In the genomic region with DNA sequence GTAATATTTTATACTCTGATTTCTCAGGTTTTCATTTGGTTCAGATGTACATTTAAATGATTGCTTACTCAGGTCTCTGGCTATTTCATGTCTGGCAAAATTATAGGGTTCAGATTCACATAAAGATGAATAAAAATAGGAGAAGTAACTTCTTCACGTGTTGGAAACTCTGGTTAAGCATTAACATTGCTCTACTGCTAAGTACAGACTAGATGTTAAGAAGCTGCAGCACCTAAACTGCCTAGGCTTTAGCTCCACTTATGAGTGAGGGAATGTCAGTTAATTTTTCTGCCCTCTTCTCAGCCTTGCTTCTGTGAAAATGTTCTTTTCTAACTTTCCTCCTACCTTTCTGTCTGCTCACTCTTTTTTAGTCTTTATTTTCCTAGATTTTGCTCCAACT, we compare ENCODE assay signal across 1 cellular context.
TF ChIP-seq lines count a peak whose summit lies in the region.

No MANE protein-coding gene starts in this region.

TF ChIP-seq in GM12878, 131 proteins besides CTCF, POLR2A, EP300 and RAD21:
- TF ChIP-seq, protein P1, sequence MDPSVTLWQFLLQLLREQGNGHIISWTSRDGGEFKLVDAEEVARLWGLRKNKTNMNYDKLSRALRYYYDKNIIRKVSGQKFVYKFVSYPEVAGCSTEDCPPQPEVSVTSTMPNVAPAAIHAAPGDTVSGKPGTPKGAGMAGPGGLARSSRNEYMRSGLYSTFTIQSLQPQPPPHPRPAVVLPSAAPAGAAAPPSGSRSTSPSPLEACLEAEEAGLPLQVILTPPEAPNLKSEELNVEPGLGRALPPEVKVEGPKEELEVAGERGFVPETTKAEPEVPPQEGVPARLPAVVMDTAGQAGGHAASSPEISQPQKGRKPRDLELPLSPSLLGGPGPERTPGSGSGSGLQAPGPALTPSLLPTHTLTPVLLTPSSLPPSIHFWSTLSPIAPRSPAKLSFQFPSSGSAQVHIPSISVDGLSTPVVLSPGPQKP (IDR thresholded peaks at IDR 0.05; ENCODE audit: low read depth, low read length): no peak
- TF ChIP-seq ZNF217 (IDR thresholded peaks at IDR 0.05): no peak
- no peak for TF ChIP-seq CREM (IDR thresholded peaks at IDR 0.05; ENCODE audit: low read depth)
- TF ChIP-seq LARP7 (IDR thresholded peaks at IDR 0.05): no peak
- no peak for TF ChIP-seq PAX5 (IDR thresholded peaks at IDR 0.05; ENCODE audit: borderline replicate concordance, low read depth, low read length)
- no peak for TF ChIP-seq ZNF24 (IDR thresholded peaks at IDR 0.05)
- no peak for TF ChIP-seq NFXL1 (IDR thresholded peaks at IDR 0.05; ENCODE audit: borderline replicate concordance)
- no peak for TF ChIP-seq CHD2 (IDR thresholded peaks at IDR 0.05; ENCODE audit: borderline replicate concordance, low read depth, low read length)
- no peak for TF ChIP-seq BCLAF1 (IDR thresholded peaks at IDR 0.05)
- TF ChIP-seq ESRRA (IDR thresholded peaks at IDR 0.05; ENCODE audit: low read length): no peak
- TF ChIP-seq, protein P2, sequence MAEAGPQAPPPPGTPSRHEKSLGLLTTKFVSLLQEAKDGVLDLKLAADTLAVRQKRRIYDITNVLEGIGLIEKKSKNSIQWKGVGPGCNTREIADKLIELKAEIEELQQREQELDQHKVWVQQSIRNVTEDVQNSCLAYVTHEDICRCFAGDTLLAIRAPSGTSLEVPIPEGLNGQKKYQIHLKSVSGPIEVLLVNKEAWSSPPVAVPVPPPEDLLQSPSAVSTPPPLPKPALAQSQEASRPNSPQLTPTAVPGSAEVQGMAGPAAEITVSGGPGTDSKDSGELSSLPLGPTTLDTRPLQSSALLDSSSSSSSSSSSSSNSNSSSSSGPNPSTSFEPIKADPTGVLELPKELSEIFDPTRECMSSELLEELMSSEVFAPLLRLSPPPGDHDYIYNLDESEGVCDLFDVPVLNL (IDR thresholded peaks at IDR 0.05; ENCODE audit: low read depth, low read length): no peak
- no peak for TF ChIP-seq SMAD1 (IDR thresholded peaks at IDR 0.05; ENCODE audit: low read depth, partially characterized antibody)
- TF ChIP-seq IKZF2 (IDR thresholded peaks at IDR 0.05): no peak
- no peak for TF ChIP-seq WRNIP1 (IDR thresholded peaks at IDR 0.05; ENCODE audit: borderline replicate concordance, low read depth, low read length)
- no peak for TF ChIP-seq NR2C1 (IDR thresholded peaks at IDR 0.05)
